ENCODE assay signal across 13 cellular contexts in genomic region chr10:22643696-22644621, GRCh38.
DNase-seq lines count a peak whose midpoint lies in the region; ATAC-seq, FAIRE-seq and TF ChIP-seq lines count a peak whose summit lies in the region.
"Had no signal": no experiment of that assay in that cellular context is flagged by ENCODE, and none has a peak within 500 bp of the region (broad histone marks: within the 10 kb centered on the region; RNA-seq: fewer than 3 reads in every experiment).

No MANE protein-coding gene starts in this region.

- no peak overlapping the region for H3K4ac ChIP-seq in IMR-90 (ENCODE audit: low read depth, low read length)

- TF ChIP-seq POLR2A in IMR-90 (IDR thresholded peaks at IDR 0.05; ENCODE audit: low read depth, low read length) = no peak

- peaks cover 30% of the 10 kb centered on the region for H3K36me3 Mint-ChIP-seq in CD4-positive, alpha-beta T cell (ENCODE audit: low read depth)
- H3K36me3 Mint-ChIP-seq in activated T-helper 2 cell treated with anti-CD3 and anti-CD28 coated beads, Interferon-gamma antibody, Interleukin-2, Interleukin-4, amounts not matched to agents 10 μg/mL and 5 μg/mL and 100 μg/mL, durations not matched to agents 14 hours and 24 hours and 36 hours (ENCODE audit: low read depth) = peaks cover 17% of the 10 kb centered on the region
- H3K36me3 Mint-ChIP-seq in naive thymus-derived CD4-positive, alpha-beta T cell = peaks cover 5 to 40% (median 14%) of the 10 kb centered on the region in 5 donors

- no peaks in the 10 kb centered on the region for H3K27me3 Mint-ChIP-seq in CD4-positive, alpha-beta T cell
- H3K27me3 Mint-ChIP-seq in activated T-helper 2 cell treated with anti-CD3 and anti-CD28 coated beads, Interferon-gamma antibody, Interleukin-2, Interleukin-4, amounts not matched to agents 10 μg/mL and 5 μg/mL and 100 μg/mL, durations not matched to agents 14 hours and 24 hours and 36 hours (ENCODE audit: low read depth) = no peaks in the 10 kb centered on the region
- no peaks in the 10 kb centered on the region for H3K27me3 Mint-ChIP-seq in naive thymus-derived CD4-positive, alpha-beta T cell

- 93% methylated on average over 5 of the region's 9 CpGs; no CpG with 5 or more reads in 1 of the 2 experiments for WGBS in IMR-90 (ENCODE audit: extremely low coverage in 2 of 2, insufficient read length in 1 of 2), 2 experiments

- no peak overlapping the region for H3K9ac ChIP-seq in IMR-90 (ENCODE audit: low read depth, low read length)

- no peak overlapping the region for H3K4me2 ChIP-seq in IMR-90 (ENCODE audit: low read depth, low read length)

- no peaks in the 10 kb centered on the region for H3K9me3 Mint-ChIP-seq in CD4-positive, alpha-beta T cell
- H3K9me3 Mint-ChIP-seq in activated T-helper 2 cell treated with anti-CD3 and anti-CD28 coated beads, Interferon-gamma antibody, Interleukin-2, Interleukin-4, amounts not matched to agents 10 μg/mL and 5 μg/mL and 100 μg/mL, durations not matched to agents 14 hours and 24 hours and 36 hours = no peaks in the 10 kb centered on the region
- peaks cover 0 to 2% (median 0%) of the 10 kb centered on the region in 11 donors for H3K9me3 Mint-ChIP-seq in naive thymus-derived CD4-positive, alpha-beta T cell

- no peaks in the 10 kb centered on the region for H3K36me3 ChIP-seq in IMR-90 (ENCODE audit: control insufficient read depth, insufficient read depth, low read length)
- no peaks in the 10 kb centered on the region for H3K36me3 ChIP-seq in naive thymus-derived CD4-positive, alpha-beta T cell (ENCODE audit: control insufficient read depth in 2 of 3, insufficient read depth in 3 of 3, low read length in 3 of 3)
- H3K36me3 ChIP-seq: heart left ventricle, suprapubic skin had no signal

- H3K14ac ChIP-seq in IMR-90 (replicated peaks; ENCODE audit: low read depth, low read length) = no peak overlapping the region

- no peak overlapping the region for H4K8ac ChIP-seq in IMR-90 (ENCODE audit: low read depth in 2 of 2, low read length in 2 of 2)

- H2BK20ac ChIP-seq in IMR-90 (ENCODE audit: low read depth, low read length) = no peak overlapping the region

- no peak overlapping the region for H4K91ac ChIP-seq in IMR-90 (ENCODE audit: insufficient read depth, low read depth, low read length)

- H2AK9ac ChIP-seq in IMR-90 (replicated peaks; ENCODE audit: low read depth, low read length, poor library complexity) = no peak overlapping the region

- H3K27me3 ChIP-seq in CD4-positive, alpha-beta T cell (ENCODE audit: control insufficient read depth, insufficient read depth, low read length) = no peaks in the 10 kb centered on the region
- no peaks in the 10 kb centered on the region for H3K27me3 ChIP-seq in IMR-90 (ENCODE audit: control insufficient read depth, insufficient read depth, low read length)
- H3K27me3 ChIP-seq in naive thymus-derived CD4-positive, alpha-beta T cell (ENCODE audit: control insufficient read depth in 2 of 2, insufficient read depth in 2 of 2, low read length in 2 of 2) = no peaks in the 10 kb centered on the region
- H3K27me3 ChIP-seq: heart left ventricle, suprapubic skin had no signal

- peaks cover 14% of the 10 kb centered on the region; the same call in 1 of the 2 replicates for H4K20me1 ChIP-seq in IMR-90 (ENCODE audit: insufficient read depth, low read length)

- H3K18ac ChIP-seq in IMR-90 (ENCODE audit: low read depth, low read length) = no peak overlapping the region

- no peak overlapping the region for H3K27ac ChIP-seq in CD4-positive, alpha-beta T cell (ENCODE audit: low read depth, low read length)
- no peak overlapping the region for H3K27ac ChIP-seq in IMR-90 (ENCODE audit: insufficient read depth, low read length)
- no peak overlapping the region for H3K27ac ChIP-seq in naive thymus-derived CD4-positive, alpha-beta T cell (ENCODE audit: low read depth, low read length)
- H3K27ac ChIP-seq: C4-2B, suprapubic skin had no signal

- no peak overlapping the region for H3K4me3 ChIP-seq in IMR-90 (ENCODE audit: insufficient read depth, low read depth, low read length)
- no peak overlapping the region for H3K4me3 ChIP-seq in naive thymus-derived CD4-positive, alpha-beta T cell (ENCODE audit: low read length)
- H3K4me3 ChIP-seq: heart left ventricle, suprapubic skin had no signal

- no peak overlapping the region for H4K5ac ChIP-seq in IMR-90 (ENCODE audit: low read depth, low read length)

- CTCF ChIA-PET in CD4-positive, alpha-beta T cell (lab: Charles Lee) = no interaction called here
- CTCF ChIA-PET in IMR-90 (lab: Yijun Ruan, JAX) = no interaction called here
- CTCF ChIA-PET in naive thymus-derived CD4-positive, alpha-beta T cell (lab: Charles Lee) = interaction anchor here (1.2 to 1.3 kb wide), 2 partner anchors 12 to 345 kb away, joined by 3 read pairs; no protein-coding TSS in a partner anchor

- H3K9me3 ChIP-seq in CD4-positive, alpha-beta T cell (ENCODE audit: control insufficient read depth, low read length) = no peaks in the 10 kb centered on the region
- no peaks in the 10 kb centered on the region for H3K9me3 ChIP-seq in IMR-90 (ENCODE audit: control insufficient read depth, insufficient read depth, low read length)
- H3K9me3 ChIP-seq in naive thymus-derived CD4-positive, alpha-beta T cell (ENCODE audit: control insufficient read depth in 2 of 3, low read length in 3 of 3) = no peaks in the 10 kb centered on the region
- H3K9me3 ChIP-seq: suprapubic skin had no signal

- no peak for TF ChIP-seq RAD21 in IMR-90 (IDR thresholded peaks at IDR 0.05; ENCODE audit: low read length)

- no peak for FAIRE-seq in RCC 7860 (lab: Jason Lieb, UNC)
- FAIRE-seq: GM12892 had no signal

- peak overlapping the region; percentile 40 for H3K4me3 Mint-ChIP-seq in CD4-positive, alpha-beta T cell
- H3K4me3 Mint-ChIP-seq in activated T-helper 2 cell treated with anti-CD3 and anti-CD28 coated beads, Interferon-gamma antibody, Interleukin-2, Interleukin-4, amounts not matched to agents 10 μg/mL and 5 μg/mL and 100 μg/mL, durations not matched to agents 14 hours and 24 hours and 36 hours (ENCODE audit: low read depth) = no peak overlapping the region
- peak overlapping the region; percentile 9 to 73 (median 57) for H3K4me3 Mint-ChIP-seq in naive thymus-derived CD4-positive, alpha-beta T cell

- peaks cover 5% of the 10 kb centered on the region; the same call in 1 of the 2 replicates for H3K9me1 ChIP-seq in IMR-90 (ENCODE audit: insufficient read depth, low read length)

- in situ Hi-C loops in IMR-90 (cut with MboI; ENCODE audit: low sequenced_read_pairs) = no loop called here

- no peak for TF ChIP-seq CTCF in CD4-positive, alpha-beta T cell (IDR thresholded peaks at IDR 0.05)
- no peak for TF ChIP-seq CTCF in IMR-90 (conservative IDR thresholded peaks at IDR 0.05; ENCODE audit: low read depth, low read length)

- no peak overlapping the region for H2BK5ac ChIP-seq in IMR-90 (ENCODE audit: low read depth, low read length, poor library complexity, severe bottlenecking)

- peaks cover 90% of the 10 kb centered on the region for H3K4me1 Mint-ChIP-seq in CD4-positive, alpha-beta T cell (ENCODE audit: low read depth)
- peaks cover 62% of the 10 kb centered on the region for H3K4me1 Mint-ChIP-seq in activated T-helper 2 cell treated with anti-CD3 and anti-CD28 coated beads, Interferon-gamma antibody, Interleukin-2, Interleukin-4, amounts not matched to agents 10 μg/mL and 5 μg/mL and 100 μg/mL, durations not matched to agents 14 hours and 24 hours and 36 hours (ENCODE audit: low read depth)
- peaks cover 65 to 93% (median 84%) of the 10 kb centered on the region in 7 donors for H3K4me1 Mint-ChIP-seq in naive thymus-derived CD4-positive, alpha-beta T cell

- H3K56ac ChIP-seq in IMR-90 (ENCODE audit: extremely low read depth, insufficient read depth, low read length) = no peak overlapping the region

- peaks cover 15% of the 10 kb centered on the region for H3K4me1 ChIP-seq in IMR-90 (ENCODE audit: control insufficient read depth, insufficient read depth, low read length)
- H3K4me1 ChIP-seq in naive thymus-derived CD4-positive, alpha-beta T cell (ENCODE audit: control insufficient read depth in 2 of 2, insufficient read depth in 2 of 2, low read length in 2 of 2) = peaks cover 75 to 97% of the 10 kb centered on the region in 2 donors

- H2BK15ac ChIP-seq in IMR-90 (ENCODE audit: low read depth, low read length) = no peak overlapping the region

- POLR2A ChIA-PET in CD4-positive, alpha-beta T cell (lab: Charles Lee) = interaction anchor here (0.6 to 1.6 kb wide), 4 partner anchors 10 to 70 kb away, joined by 3 to 4 read pairs (median 4); no protein-coding TSS in a partner anchor
- POLR2A ChIA-PET in IMR-90 (lab: Charles Lee; ENCODE audit: unreplicated experiment) = no interaction called here
- POLR2A ChIA-PET in naive thymus-derived CD4-positive, alpha-beta T cell (lab: Charles Lee) = interaction anchor here (0.6 to 3.6 kb wide), 3 partner anchors 10 to 304 kb away, joined by 3 to 11 read pairs (median 3); no protein-coding TSS in a partner anchor

- H3K79me1 ChIP-seq in IMR-90 (ENCODE audit: low read depth in 1 of 2, low read length in 2 of 2) = peaks cover 40 to 58% of the 10 kb centered on the region in 2 experiments

- H3K23ac ChIP-seq in IMR-90 (ENCODE audit: low read depth, low read length) = no peak overlapping the region

- no peak overlapping the region for H2BK120ac ChIP-seq in IMR-90 (ENCODE audit: low read depth, low read length)

- intact Hi-C loops in CD4-positive, alpha-beta T cell (cut with DNase I, micrococcal nuclease) = no loop called here
- intact Hi-C loops in IMR-90 (cut with micrococcal nuclease) = no loop called here
- intact Hi-C loops in activated T-helper 2 cell treated with anti-CD3 and anti-CD28 coated beads, Interferon-gamma antibody, Interleukin-2, Interleukin-4, amounts not matched to agents 10 μg/mL and 5 μg/mL and 100 μg/mL, durations not matched to agents 14 hours and 24 hours and 36 hours (cut with micrococcal nuclease) = no loop called here
- intact Hi-C loops in naive thymus-derived CD4-positive, alpha-beta T cell (cut with micrococcal nuclease) = no loop called here

- dilution Hi-C loops in IMR-90 (cut with HindIII; ENCODE audit: low sequenced_read_pairs, unreplicated experiment) = no loop called here

- no peak overlapping the region; the same call in 1 of the 2 replicates for H2AK5ac ChIP-seq in IMR-90 (ENCODE audit: low read depth, low read length)

- H3K27ac Mint-ChIP-seq in CD4-positive, alpha-beta T cell = peak overlapping the region; percentile 79
- peak overlapping the region; percentile 22 for H3K27ac Mint-ChIP-seq in activated T-helper 2 cell treated with anti-CD3 and anti-CD28 coated beads, Interferon-gamma antibody, Interleukin-2, Interleukin-4, amounts not matched to agents 10 μg/mL and 5 μg/mL and 100 μg/mL, durations not matched to agents 14 hours and 24 hours and 36 hours
- peak overlapping the region; percentile 31 to 93 (median 88) for H3K27ac Mint-ChIP-seq in naive thymus-derived CD4-positive, alpha-beta T cell

- no peak for ATAC-seq in CD4-positive, alpha-beta T cell (ENCODE audit: poor library complexity)
- ATAC-seq in IMR-90 (ENCODE audit: low read depth) (no peak), HG03039 (IDR thresholded peaks at IDR 0.05; ENCODE audit: unreplicated experiment) (no peak)
- ATAC-seq in naive thymus-derived CD4-positive, alpha-beta T cell = no peak
- ATAC-seq: heart left ventricle had no signal

- DNase-seq in CD4-positive, alpha-beta T cell = no peak
- DNase-seq in IMR-90 = no peak
- DNase-seq in activated T-helper 2 cell treated with anti-CD3 and anti-CD28 coated beads, Interferon-gamma antibody, Interleukin-2, Interleukin-4, amounts not matched to agents 10 μg/mL and 5 μg/mL and 100 μg/mL, durations not matched to agents 14 hours and 24 hours and 36 hours (ENCODE audit: low spot score) = no peak
- no peak for DNase-seq in naive thymus-derived CD4-positive, alpha-beta T cell
- no peak for DNase-seq in GF-D8 (lab: John Stamatoyannopoulos, UW)
- DNase-seq in RCC 7860 (ENCODE audit: low spot score) = no peak
- DNase-seq: cerebellar nuclear complex, heart left ventricle, NCI-H187 treated with DMSO at 0.1 percent for 48 hours had no signal

- H2AFZ ChIP-seq in IMR-90 (replicated peaks; ENCODE audit: low read length, poor library complexity) = peak overlapping the region; percentile 9

- BruUV-seq in IMR-90 (replicated peaks; lab: Mats Ljungman, UMichigan) = no TSS peak

Comparison
In these comparisons a context has a peak if more than half of its experiments do, and no peak if none do; other contexts are left out.
1. H3K27ac Mint-ChIP-seq: peak in every context shown above with its lines; median percentile 88 in naive thymus-derived CD4-positive, alpha-beta T cell; 79 in CD4-positive, alpha-beta T cell; 22 in activated T-helper 2 cell treated with anti-CD3 and anti-CD28 coated beads, Interferon-gamma antibody, Interleukin-2, Interleukin-4, amounts not matched to agents 10 μg/mL and 5 μg/mL and 100 μg/mL, durations not matched to agents 14 hours and 24 hours and 36 hours.